In genomic region chr12:21695896-21696295, GRCh38 we compare ENCODE assay signal across 19 cellular contexts. TPM values are rescaled to one million over a fixed set of nuclear protein-coding genes. Genes with fewer than 3 reads are reported as not detected.
DNase-seq lines count a peak whose midpoint lies in the region; TF ChIP-seq lines count a peak whose summit lies in the region.
"Had no signal": no experiment of that assay in that cellular context is flagged by ENCODE, and none has a peak within 500 bp of the region (broad histone marks: within the 10 kb centered on the region; RNA-seq: fewer than 3 reads in every experiment).

No MANE protein-coding gene starts in this region.

- H3K27ac ChIP-seq in ascending aorta, result peak overlapping the region; percentile 8 to 11
- H3K27ac ChIP-seq: BLaER1, Peyer's patch had no signal

- H3K36me3 ChIP-seq in BJ (ENCODE audit: control insufficient read depth, insufficient read depth, low read length) (no peaks in the 10 kb centered on the region), ascending aorta (no peaks in the 10 kb centered on the region), skeletal muscle satellite cell (ENCODE audit: insufficient read depth, low read length) (no peaks in the 10 kb centered on the region)
- H3K36me3 ChIP-seq: BLaER1, Peyer's patch had no signal

- POLR2A ChIA-PET in BJ (lab: Charles Lee), result no interaction called here

- H3K27me3 ChIP-seq in BJ (ENCODE audit: control insufficient read depth, insufficient read depth, low read length) (no peaks in the 10 kb centered on the region), ascending aorta (no peaks in the 10 kb centered on the region), skeletal muscle satellite cell (ENCODE audit: control insufficient read depth, insufficient read depth, low read length) (no peaks in the 10 kb centered on the region)
- H3K27me3 ChIP-seq: BLaER1, Peyer's patch had no signal

- DNase-seq in BJ (ENCODE audit: low read depth), result peak; percentile 50
- DNase-seq in ascending aorta (ENCODE audit: low spot score in 2 of 2), result no peak
- peak; percentile 44 for DNase-seq in fibroblast of the aortic adventitia (ENCODE audit: low read depth)
- DNase-seq in anterior cingulate cortex (lab: John Stamatoyannopoulos, UW), result no peak
- DNase-seq in stimulated activated CD8-positive, alpha-beta memory T cell treated with anti-CD3 and anti-CD28 coated beads, Interleukin-4, amount 100 ng/mL, for 48 hours, result no peak
- no peak for DNase-seq in GF-D8 (lab: John Stamatoyannopoulos, UW)
- DNase-seq: CD4-positive, alpha-beta T cell; COR-L47; DMS79 treated with DMSO at 0.1 percent for 48 hours; Kasumi-1; NCI-H1417; NCI-H1694 treated with DMSO at 0.1 percent for 48 hours; NCI-H2081 treated with DMSO at 0.1 percent for 48 hours; NCI-H2171 treated with DMSO at 0.1 percent for 48 hours; NCI-H524 treated with DMSO at 0.1 percent for 48 hours; NCI-H82; Peyer's patch had no signal

- H3K9me3 ChIP-seq in ascending aorta (no peaks in the 10 kb centered on the region), skeletal muscle satellite cell (replicated peaks; ENCODE audit: low read length) (no peaks in the 10 kb centered on the region)
- H3K9me3 ChIP-seq: BLaER1, Peyer's patch had no signal

- H3K4me1 ChIP-seq in ascending aorta (peaks cover 0 to 6% of the 10 kb centered on the region in 2 donors), skeletal muscle satellite cell (ENCODE audit: control insufficient read depth, insufficient read depth, low read length) (peaks cover 25% of the 10 kb centered on the region)
- H3K4me1 ChIP-seq: Peyer's patch had no signal

- CTCF ChIA-PET in BJ (lab: Yijun Ruan, JAX), result interaction anchor here (0.7 to 6.0 kb wide), 7 partner anchors 13 to 322 kb away, joined by 3 to 103 read pairs (median 4); no protein-coding TSS in a partner anchor

- intact Hi-C loops in ascending aorta (cut with DNase I), result no loop called here

- no peak for TF ChIP-seq CTCF in BJ (IDR thresholded peaks at IDR 0.05; ENCODE audit: insufficient read depth, low read depth, low read length)
- no peak for TF ChIP-seq CTCF in ascending aorta (IDR thresholded peaks at IDR 0.05)
- no peak for TF ChIP-seq CTCF in fibroblast of the aortic adventitia (IDR thresholded peaks at IDR 0.05; ENCODE audit: insufficient read depth, low read length)

- peak overlapping the region; percentile 50 for H3K9ac ChIP-seq in skeletal muscle satellite cell (ENCODE audit: low read depth, low read length)
- H3K9ac ChIP-seq: BLaER1 had no signal

- peak overlapping the region; percentile 30 for H3K4me2 ChIP-seq in skeletal muscle satellite cell (ENCODE audit: low read length)
- H3K4me2 ChIP-seq: BLaER1 had no signal

- H3K4me3 ChIP-seq in BJ (ENCODE audit: low read depth, low read length), result no peak overlapping the region
- no peak overlapping the region for H3K4me3 ChIP-seq in ascending aorta
- H3K4me3 ChIP-seq in fibroblast of the aortic adventitia (ENCODE audit: low read depth, low read length), result no peak overlapping the region
- no peak overlapping the region for H3K4me3 ChIP-seq in skeletal muscle satellite cell (ENCODE audit: low read length)
- H3K4me3 ChIP-seq: BLaER1, Peyer's patch had no signal

RNA-seq across cellular contexts. Expression of gene LDHB, which starts 38.3 kb away (rescaled TPM):
- polyA plus RNA-seq in BJ (2011; rRNA removed), result 275 and 592 TPM in 2 replicates
- 133 and 147 TPM in 2 replicates for polyA minus RNA-seq in BJ (2011; rRNA and poly(A)+ RNA removed)
- 125 TPM for total RNA-seq in ascending aorta
- total RNA-seq in fibroblast of the aortic adventitia (ENCODE audit: low replicate concordance), result 579 and 828 TPM in 2 replicates
- 759 and 826 TPM in 2 replicates for total RNA-seq in skeletal muscle satellite cell (2012; rRNA removed)

Comparison
In these comparisons a context has a peak if more than half of its experiments do, and no peak if none do; other contexts are left out.
1. DNase-seq: peak in BJ (single experiment) and fibroblast of the aortic adventitia (single experiment); none in ascending aorta (0 of 2), anterior cingulate cortex (0 of 58), stimulated activated CD8-positive, alpha-beta memory T cell treated with anti-CD3 and anti-CD28 coated beads, Interleukin-4, amount 100 ng/mL, for 48 hours (single experiment) and GF-D8 (single experiment).